1 cellular context compared by ENCODE assay signal in genomic region chr3:42822828-42823227, GRCh38.
A peak's percentile ranks its signal among the peaks of the same experiment; 100 is the strongest.
TF ChIP-seq lines count a peak whose summit lies in the region.

No MANE protein-coding gene starts in this region.

TF ChIP-seq in HepG2, 621 proteins besides CTCF, POLR2A, EP300 and RAD21 (continues in another document):
- TF ChIP-seq MXD4 (CRISPR knock-in tag; IDR thresholded peaks at IDR 0.05) = 0 out of 2 replicates have a peak, but pooled peaks have one; percentile 32
- TF ChIP-seq CREM (IDR thresholded peaks at IDR 0.05) = 0 out of 2 replicates have a peak, but pooled peaks have one; percentile 15
- TF ChIP-seq CREM (CRISPR knock-in tag; IDR thresholded peaks at IDR 0.05) = no peak
- TF ChIP-seq, protein P1, sequence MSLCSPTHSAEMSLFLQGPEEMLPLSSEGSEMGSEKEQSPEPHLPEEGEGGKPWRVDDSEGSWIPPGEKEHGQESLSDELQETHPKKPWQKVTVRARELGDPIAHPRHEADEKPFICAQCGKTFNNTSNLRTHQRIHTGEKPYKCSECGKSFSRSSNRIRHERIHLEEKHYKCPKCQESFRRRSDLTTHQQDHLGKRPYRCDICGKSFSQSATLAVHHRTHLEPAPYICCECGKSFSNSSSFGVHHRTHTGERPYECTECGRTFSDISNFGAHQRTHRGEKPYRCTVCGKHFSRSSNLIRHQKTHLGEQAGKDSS (CRISPR knock-in tag; IDR thresholded peaks at IDR 0.05; ENCODE audit: borderline replicate concordance, low read depth) = no peak
- TF ChIP-seq, protein P2, sequence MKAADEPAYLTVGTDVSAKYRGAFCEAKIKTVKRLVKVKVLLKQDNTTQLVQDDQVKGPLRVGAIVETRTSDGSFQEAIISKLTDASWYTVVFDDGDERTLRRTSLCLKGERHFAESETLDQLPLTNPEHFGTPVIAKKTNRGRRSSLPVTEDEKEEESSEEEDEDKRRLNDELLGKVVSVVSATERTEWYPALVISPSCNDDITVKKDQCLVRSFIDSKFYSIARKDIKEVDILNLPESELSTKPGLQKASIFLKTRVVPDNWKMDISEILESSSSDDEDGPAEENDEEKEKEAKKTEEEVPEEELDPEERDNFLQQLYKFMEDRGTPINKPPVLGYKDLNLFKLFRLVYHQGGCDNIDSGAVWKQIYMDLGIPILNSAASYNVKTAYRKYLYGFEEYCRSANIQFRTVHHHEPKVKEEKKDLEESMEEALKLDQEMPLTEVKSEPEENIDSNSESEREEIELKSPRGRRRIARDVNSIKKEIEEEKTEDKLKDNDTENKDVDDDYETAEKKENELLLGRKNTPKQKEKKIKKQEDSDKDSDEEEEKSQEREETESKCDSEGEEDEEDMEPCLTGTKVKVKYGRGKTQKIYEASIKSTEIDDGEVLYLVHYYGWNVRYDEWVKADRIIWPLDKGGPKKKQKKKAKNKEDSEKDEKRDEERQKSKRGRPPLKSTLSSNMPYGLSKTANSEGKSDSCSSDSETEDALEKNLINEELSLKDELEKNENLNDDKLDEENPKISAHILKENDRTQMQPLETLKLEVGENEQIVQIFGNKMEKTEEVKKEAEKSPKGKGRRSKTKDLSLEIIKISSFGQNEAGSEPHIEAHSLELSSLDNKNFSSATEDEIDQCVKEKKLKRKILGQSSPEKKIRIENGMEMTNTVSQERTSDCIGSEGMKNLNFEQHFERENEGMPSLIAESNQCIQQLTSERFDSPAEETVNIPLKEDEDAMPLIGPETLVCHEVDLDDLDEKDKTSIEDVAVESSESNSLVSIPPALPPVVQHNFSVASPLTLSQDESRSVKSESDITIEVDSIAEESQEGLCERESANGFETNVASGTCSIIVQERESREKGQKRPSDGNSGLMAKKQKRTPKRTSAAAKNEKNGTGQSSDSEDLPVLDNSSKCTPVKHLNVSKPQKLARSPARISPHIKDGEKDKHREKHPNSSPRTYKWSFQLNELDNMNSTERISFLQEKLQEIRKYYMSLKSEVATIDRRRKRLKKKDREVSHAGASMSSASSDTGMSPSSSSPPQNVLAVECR (CRISPR knock-in tag; IDR thresholded peaks at IDR 0.05; ENCODE audit: borderline replicate concordance) = 0 out of 2 replicates have a peak, but pooled peaks have one; percentile 21
- TF ChIP-seq SOX5 (CRISPR knock-in tag; IDR thresholded peaks at IDR 0.05; ENCODE audit: borderline replicate concordance) = peak; percentile 52; the same call in 1 of the 2 replicates
- TF ChIP-seq ARID3A (IDR thresholded peaks at IDR 0.05; ENCODE audit: low read depth, low read length) = peak; percentile 57; the same call in 1 of the 2 replicates
- no peak; the same call in 1 of the 2 replicates for TF ChIP-seq NCOA2 (CRISPR knock-in tag; IDR thresholded peaks at IDR 0.05)
- TF ChIP-seq FOSL2 (CRISPR knock-in tag; IDR thresholded peaks at IDR 0.05) = peak; percentile 78
- peak; percentile 43 for TF ChIP-seq FOXO1 (CRISPR knock-in tag; IDR thresholded peaks at IDR 0.05)
- TF ChIP-seq NRL (CRISPR knock-in tag; IDR thresholded peaks at IDR 0.05; ENCODE audit: borderline replicate concordance) = no peak
- TF ChIP-seq ZBTB10 (CRISPR knock-in tag; IDR thresholded peaks at IDR 0.05; ENCODE audit: borderline replicate concordance) = no peak
- TF ChIP-seq, protein P3, sequence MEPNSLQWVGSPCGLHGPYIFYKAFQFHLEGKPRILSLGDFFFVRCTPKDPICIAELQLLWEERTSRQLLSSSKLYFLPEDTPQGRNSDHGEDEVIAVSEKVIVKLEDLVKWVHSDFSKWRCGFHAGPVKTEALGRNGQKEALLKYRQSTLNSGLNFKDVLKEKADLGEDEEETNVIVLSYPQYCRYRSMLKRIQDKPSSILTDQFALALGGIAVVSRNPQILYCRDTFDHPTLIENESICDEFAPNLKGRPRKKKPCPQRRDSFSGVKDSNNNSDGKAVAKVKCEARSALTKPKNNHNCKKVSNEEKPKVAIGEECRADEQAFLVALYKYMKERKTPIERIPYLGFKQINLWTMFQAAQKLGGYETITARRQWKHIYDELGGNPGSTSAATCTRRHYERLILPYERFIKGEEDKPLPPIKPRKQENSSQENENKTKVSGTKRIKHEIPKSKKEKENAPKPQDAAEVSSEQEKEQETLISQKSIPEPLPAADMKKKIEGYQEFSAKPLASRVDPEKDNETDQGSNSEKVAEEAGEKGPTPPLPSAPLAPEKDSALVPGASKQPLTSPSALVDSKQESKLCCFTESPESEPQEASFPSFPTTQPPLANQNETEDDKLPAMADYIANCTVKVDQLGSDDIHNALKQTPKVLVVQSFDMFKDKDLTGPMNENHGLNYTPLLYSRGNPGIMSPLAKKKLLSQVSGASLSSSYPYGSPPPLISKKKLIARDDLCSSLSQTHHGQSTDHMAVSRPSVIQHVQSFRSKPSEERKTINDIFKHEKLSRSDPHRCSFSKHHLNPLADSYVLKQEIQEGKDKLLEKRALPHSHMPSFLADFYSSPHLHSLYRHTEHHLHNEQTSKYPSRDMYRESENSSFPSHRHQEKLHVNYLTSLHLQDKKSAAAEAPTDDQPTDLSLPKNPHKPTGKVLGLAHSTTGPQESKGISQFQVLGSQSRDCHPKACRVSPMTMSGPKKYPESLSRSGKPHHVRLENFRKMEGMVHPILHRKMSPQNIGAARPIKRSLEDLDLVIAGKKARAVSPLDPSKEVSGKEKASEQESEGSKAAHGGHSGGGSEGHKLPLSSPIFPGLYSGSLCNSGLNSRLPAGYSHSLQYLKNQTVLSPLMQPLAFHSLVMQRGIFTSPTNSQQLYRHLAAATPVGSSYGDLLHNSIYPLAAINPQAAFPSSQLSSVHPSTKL (CRISPR knock-in tag; IDR thresholded peaks at IDR 0.05) = peak; percentile 62
- 0 out of 2 replicates have a peak, but pooled peaks have one; percentile 15 for TF ChIP-seq PBX2 (CRISPR knock-in tag; IDR thresholded peaks at IDR 0.05)
- TF ChIP-seq ZNF646 (CRISPR knock-in tag; IDR thresholded peaks at IDR 0.05) = peak; percentile 90
- TF ChIP-seq GATAD2A (CRISPR knock-in tag; IDR thresholded peaks at IDR 0.05) = peak; percentile 60
- TF ChIP-seq ZNF768 (CRISPR knock-in tag; IDR thresholded peaks at IDR 0.05) = peak; percentile 16; the same call in 1 of the 2 replicates
- TF ChIP-seq FOXA3 (CRISPR knock-in tag; IDR thresholded peaks at IDR 0.05) = peak; percentile 69
- TF ChIP-seq TEAD3 (CRISPR knock-in tag; optimal IDR thresholded peaks at IDR 0.05; ENCODE audit: borderline replicate concordance) = peak; percentile 48
- no peak for TF ChIP-seq ZNF432 (CRISPR knock-in tag; IDR thresholded peaks at IDR 0.05; ENCODE audit: borderline replicate concordance)
- peak; percentile 48; the same call in 1 of the 2 replicates for TF ChIP-seq PHF21A (CRISPR knock-in tag; IDR thresholded peaks at IDR 0.05)
- TF ChIP-seq, protein P4, sequence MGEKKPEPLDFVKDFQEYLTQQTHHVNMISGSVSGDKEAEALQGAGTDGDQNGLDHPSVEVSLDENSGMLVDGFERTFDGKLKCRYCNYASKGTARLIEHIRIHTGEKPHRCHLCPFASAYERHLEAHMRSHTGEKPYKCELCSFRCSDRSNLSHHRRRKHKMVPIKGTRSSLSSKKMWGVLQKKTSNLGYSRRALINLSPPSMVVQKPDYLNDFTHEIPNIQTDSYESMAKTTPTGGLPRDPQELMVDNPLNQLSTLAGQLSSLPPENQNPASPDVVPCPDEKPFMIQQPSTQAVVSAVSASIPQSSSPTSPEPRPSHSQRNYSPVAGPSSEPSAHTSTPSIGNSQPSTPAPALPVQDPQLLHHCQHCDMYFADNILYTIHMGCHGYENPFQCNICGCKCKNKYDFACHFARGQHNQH (CRISPR knock-in tag; IDR thresholded peaks at IDR 0.05) = peak; percentile 33; the same call in 1 of the 2 replicates
- peak; percentile 60 for TF ChIP-seq ELF3 (CRISPR knock-in tag; IDR thresholded peaks at IDR 0.05)
- TF ChIP-seq ZNF720 (CRISPR knock-in tag; IDR thresholded peaks at IDR 0.05) = no peak
- peak; percentile 70; the same call in 1 of the 2 replicates for TF ChIP-seq FOXP1 (IDR thresholded peaks at IDR 0.05)
- peak; percentile 82 for TF ChIP-seq FOXP1 (CRISPR knock-in tag; IDR thresholded peaks at IDR 0.05)
- no peak for TF ChIP-seq AGO1 (IDR thresholded peaks at IDR 0.05; ENCODE audit: low read depth, low read length, poor library complexity, severe bottlenecking)
- no peak for TF ChIP-seq KMT2B (CRISPR knock-in tag; IDR thresholded peaks at IDR 0.05)
- no peak for TF ChIP-seq SOX13 (IDR thresholded peaks at IDR 0.05)
- TF ChIP-seq SOX13 (CRISPR knock-in tag; conservative IDR thresholded peaks at IDR 0.05 in 1 of 2, IDR thresholded peaks at IDR 0.05 in 1 of 2) = peak in 1 of 2 experiments; percentile 55; a peak in 1 of 4 replicates
- peak; percentile 55 for TF ChIP-seq SAP130 (CRISPR knock-in tag; IDR thresholded peaks at IDR 0.05; ENCODE audit: low read depth)
- no peak for TF ChIP-seq FOXA1 (IDR thresholded peaks at IDR 0.05)
- peak; percentile 67 for TF ChIP-seq FOXA1 (CRISPR knock-in tag; IDR thresholded peaks at IDR 0.05)
- TF ChIP-seq BCL6 (CRISPR knock-in tag; IDR thresholded peaks at IDR 0.05) = peak; percentile 35
- TF ChIP-seq TP53 (CRISPR knock-in tag; conservative IDR thresholded peaks at IDR 0.05) = no peak
